21 cellular contexts compared by ENCODE assay signal in genomic region chrX:142999209-142999720, GRCh38. TPM values are rescaled to one million over a fixed set of nuclear protein-coding genes. Genes with fewer than 3 reads are reported as not detected.
"Had no signal": no experiment of that assay in that cellular context is flagged by ENCODE, and none has a peak within 500 bp of the region (broad histone marks: within the 10 kb centered on the region; RNA-seq: fewer than 3 reads in every experiment).

No MANE protein-coding gene starts in this region.

- H3K27me3 ChIP-seq: neutrophil, tibial artery had no signal

- DNase-seq: activated CD4-positive, alpha-beta T cell treated with anti-CD3 and anti-CD28 coated beads, Interleukin-2, amount 10 ng/mL, durations not matched to agents 7 days and 5 days; activated naive CD8-positive, alpha-beta T cell treated with anti-CD3 and anti-CD28 coated beads for 36 hours; anterior cingulate cortex; cerebellar nuclear complex; dermis blood vessel endothelial cell; head of caudate nucleus; left ventricle myocardium inferior; mesenchymal stem cell; natural killer cell; retina; stimulated activated CD4-positive, alpha-beta T cell treated with anti-CD3 and anti-CD28 coated beads, Interleukin-15, amount 100 ng/mL, for 24 hours; stimulated activated CD4-positive, alpha-beta T cell treated with anti-CD3 and anti-CD28 coated beads, Interleukin-4, amount 100 ng/mL, for 1 hour; stimulated activated naive B cell treated with anti-CD40 and anti-IgM and Interleukin-4, amounts not matched to agents 10 μg/mL and 1 μg/mL and 100 μg/mL, for 72 hours; tibial artery had no signal

- H3K9me3 ChIP-seq: left ventricle myocardium inferior, neutrophil, tibial artery had no signal

- FAIRE-seq: frontal cortex, urothelium cell line had no signal

- ATAC-seq: natural killer cell; stimulated activated naive B cell treated with anti-CD40 and anti-IgM and Interleukin-4, amounts not matched to agents 10 μg/mL and 1 μg/mL and 100 μg/mL, for 72 hours had no signal

- H3K36me3 ChIP-seq: left ventricle myocardium inferior, neutrophil, tibial artery had no signal

- H3K4me1 ChIP-seq: left ventricle myocardium inferior, tibial artery had no signal

- H3K4me3 ChIP-seq: left ventricle myocardium inferior, skin epidermis, tibial artery had no signal

- H3K27ac ChIP-seq: left ventricle myocardium inferior, neutrophil, skin epidermis, tibial artery had no signal

RNA-seq across cellular contexts. Expression of gene SPANXN4, which starts 26.5 kb away (rescaled TPM):
- total RNA-seq: activated CD4-positive, alpha-beta T cell treated with anti-CD3 and anti-CD28 coated beads, Interleukin-2, amount 10 ng/mL, durations not matched to agents 7 days and 5 days; activated CD8-positive, alpha-beta memory T cell treated with anti-CD3 and anti-CD28 coated beads for 36 hours; activated naive CD8-positive, alpha-beta T cell treated with anti-CD3 and anti-CD28 coated beads for 36 hours; activated T-helper 1 cell treated with anti-CD3 and anti-CD28 coated beads, Interleukin-12 subunit alpha, Interleukin-12 subunit beta, Interleukin-2, Interleukin-4 antibody, amounts not matched to agents 30 ng/mL and 10 ng/mL and 1 ng/mL, durations not matched to agents 14 hours and 24 hours and 36 hours; dermis blood vessel endothelial cell; epithelial cell of proximal tubule; frontal cortex; left ventricle myocardium inferior; natural killer cell had no signal
